1 cellular context compared by ENCODE assay signal in the genomic region with DNA sequence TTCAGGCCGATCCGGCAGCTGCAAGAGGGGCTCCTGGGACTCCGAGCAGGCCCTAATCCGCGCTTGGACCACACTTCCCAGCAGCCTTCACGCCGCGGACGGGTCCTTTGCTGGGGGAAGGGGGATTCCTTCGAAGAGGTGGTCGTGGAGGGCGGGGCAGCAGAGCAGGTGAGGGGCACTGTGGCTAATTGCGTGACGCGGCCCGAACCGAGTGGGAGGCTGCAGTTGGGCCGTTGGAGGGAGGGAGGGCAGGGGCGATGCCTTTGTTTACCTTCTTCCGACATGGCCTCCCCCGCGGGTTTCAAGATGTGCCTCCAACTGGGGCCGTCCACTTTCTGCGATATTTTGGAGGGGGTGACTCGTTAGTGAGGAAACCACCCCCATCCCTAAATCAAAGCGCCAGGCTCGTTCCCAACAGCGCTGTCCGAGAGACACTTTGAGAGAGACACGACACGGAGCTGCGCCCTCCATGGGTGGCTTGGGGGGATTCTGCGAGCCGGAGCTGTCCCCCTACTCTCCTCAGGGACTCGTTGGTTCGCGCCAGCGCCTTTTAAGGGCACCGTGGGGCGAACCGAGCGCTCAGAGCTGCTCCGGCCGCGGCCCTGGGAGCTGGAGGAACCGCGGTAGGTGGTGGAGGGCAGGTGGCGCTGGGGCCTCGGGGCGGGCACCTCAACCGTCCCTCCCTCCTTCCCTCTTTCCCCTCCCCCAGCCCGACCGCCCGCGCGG.
A peak's percentile ranks its signal among the peaks of the same experiment; 100 is the strongest.
TF ChIP-seq lines count a peak whose summit lies in the region.

A gene (plus strand): TSS at position 582 of the 726 bp plus-strand sequence. CDS start 3,070 bp downstream, outside the sequence.

TF ChIP-seq in HepG2, 621 proteins besides CTCF, POLR2A, EP300 and RAD21 (continued from another document and continues in another):
- TF ChIP-seq ZNF703 (CRISPR knock-in tag; IDR thresholded peaks at IDR 0.05; ENCODE audit: borderline replicate concordance) (no peak; the same call in 1 of the 2 replicates), SOX6 (IDR thresholded peaks at IDR 0.05) (no peak), SOX6 (CRISPR knock-in tag; IDR thresholded peaks at IDR 0.05) (peak; percentile 72), RXRA (CRISPR knock-in tag; IDR thresholded peaks at IDR 0.05) (peak; percentile 76), GABPA (IDR thresholded peaks at IDR 0.05; ENCODE audit: low read depth, low read length) (no peak), GABPA (CRISPR knock-in tag; IDR thresholded peaks at IDR 0.05; ENCODE audit: low read depth) (peak; percentile 54), KLF12 (CRISPR knock-in tag; IDR thresholded peaks at IDR 0.05; ENCODE audit: borderline replicate concordance) (peak; percentile 80; the same call in 1 of the 2 replicates), PAX8 (CRISPR knock-in tag; IDR thresholded peaks at IDR 0.05; ENCODE audit: borderline replicate concordance) (no peak), RFXAP (CRISPR knock-in tag; IDR thresholded peaks at IDR 0.05; ENCODE audit: borderline replicate concordance) (peak; percentile 77; the same call in 1 of the 2 replicates), ZNF619 (CRISPR knock-in tag; IDR thresholded peaks at IDR 0.05) (no peak), ZNF30 (CRISPR knock-in tag; IDR thresholded peaks at IDR 0.05) (no peak), TBL1XR1 (IDR thresholded peaks at IDR 0.05; ENCODE audit: borderline replicate concordance, low read length, partially characterized antibody) (peak; percentile 56), ZNF124 (CRISPR knock-in tag; IDR thresholded peaks at IDR 0.05) (peak; percentile 78; the same call in 1 of the 2 replicates), MTF1 (CRISPR knock-in tag; IDR thresholded peaks at IDR 0.05) (no peak), ZNF367 (CRISPR knock-in tag; IDR thresholded peaks at IDR 0.05; ENCODE audit: borderline replicate concordance) (peak; percentile 79; the same call in 1 of the 2 replicates), ATF7-NPFF (CRISPR knock-in tag; IDR thresholded peaks at IDR 0.05; ENCODE audit: low read depth) (peak; percentile 90), ZNF274 (CRISPR knock-in tag; IDR thresholded peaks at IDR 0.05) (no peak), REXO4 (CRISPR knock-in tag; IDR thresholded peaks at IDR 0.05; ENCODE audit: borderline replicate concordance) (no peak), CHCHD3 (CRISPR knock-in tag; IDR thresholded peaks at IDR 0.05) (no peak), DR1 (CRISPR knock-in tag; IDR thresholded peaks at IDR 0.05) (peak; percentile 95), ZNF589 (CRISPR knock-in tag; conservative IDR thresholded peaks at IDR 0.05) (peak; percentile 82; the same call in 1 of the 2 replicates), DNMT3B (CRISPR knock-in tag; conservative IDR thresholded peaks at IDR 0.05) (peak; percentile 93; the same call in 1 of the 2 replicates), SPEN (CRISPR knock-in tag; IDR thresholded peaks at IDR 0.05; ENCODE audit: low read depth) (peak; percentile 56; the same call in 1 of the 2 replicates), ZNF570 (CRISPR knock-in tag; IDR thresholded peaks at IDR 0.05; ENCODE audit: borderline replicate concordance) (no peak), SUZ12 (IDR thresholded peaks at IDR 0.05; ENCODE audit: low read depth, low read length) (peak; percentile 46), ZNF263 (CRISPR knock-in tag; IDR thresholded peaks at IDR 0.05) (0 out of 2 replicates have a peak, but pooled peaks have one; percentile 33), KDM2A (CRISPR knock-in tag; IDR thresholded peaks at IDR 0.05; ENCODE audit: borderline replicate concordance, low read depth) (peak; percentile 69; the same call in 1 of the 2 replicates), GATAD2A (CRISPR knock-in tag; IDR thresholded peaks at IDR 0.05) (no peak; the same call in 1 of the 2 replicates), JDP2 (CRISPR knock-in tag; IDR thresholded peaks at IDR 0.05; ENCODE audit: borderline replicate concordance) (no peak), ZNF383 (CRISPR knock-in tag; IDR thresholded peaks at IDR 0.05; ENCODE audit: borderline replicate concordance) (no peak), TCF7L2 (IDR thresholded peaks at IDR 0.05; ENCODE audit: low read depth, low read length) (no peak), PHB2 (IDR thresholded peaks at IDR 0.05; ENCODE audit: partially characterized antibody) (no peak), RCOR2 (CRISPR knock-in tag; IDR thresholded peaks at IDR 0.05) (no peak), GTF3A (CRISPR knock-in tag; conservative IDR thresholded peaks at IDR 0.05) (peak; percentile 60; the same call in 1 of the 2 replicates), TP53 (CRISPR knock-in tag; conservative IDR thresholded peaks at IDR 0.05) (no peak), ZKSCAN8 (CRISPR knock-in tag; IDR thresholded peaks at IDR 0.05; ENCODE audit: borderline replicate concordance) (no peak), FIP1L1 (IDR thresholded peaks at IDR 0.05; ENCODE audit: borderline replicate concordance, insufficient read depth, low read depth, low read length) (no peak)
- TF ChIP-seq, protein P1, sequence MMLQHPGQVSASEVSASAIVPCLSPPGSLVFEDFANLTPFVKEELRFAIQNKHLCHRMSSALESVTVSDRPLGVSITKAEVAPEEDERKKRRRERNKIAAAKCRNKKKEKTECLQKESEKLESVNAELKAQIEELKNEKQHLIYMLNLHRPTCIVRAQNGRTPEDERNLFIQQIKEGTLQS (CRISPR knock-in tag; IDR thresholded peaks at IDR 0.05) = peak; percentile 48; the same call in 1 of the 2 replicates
- TF ChIP-seq, protein P2, sequence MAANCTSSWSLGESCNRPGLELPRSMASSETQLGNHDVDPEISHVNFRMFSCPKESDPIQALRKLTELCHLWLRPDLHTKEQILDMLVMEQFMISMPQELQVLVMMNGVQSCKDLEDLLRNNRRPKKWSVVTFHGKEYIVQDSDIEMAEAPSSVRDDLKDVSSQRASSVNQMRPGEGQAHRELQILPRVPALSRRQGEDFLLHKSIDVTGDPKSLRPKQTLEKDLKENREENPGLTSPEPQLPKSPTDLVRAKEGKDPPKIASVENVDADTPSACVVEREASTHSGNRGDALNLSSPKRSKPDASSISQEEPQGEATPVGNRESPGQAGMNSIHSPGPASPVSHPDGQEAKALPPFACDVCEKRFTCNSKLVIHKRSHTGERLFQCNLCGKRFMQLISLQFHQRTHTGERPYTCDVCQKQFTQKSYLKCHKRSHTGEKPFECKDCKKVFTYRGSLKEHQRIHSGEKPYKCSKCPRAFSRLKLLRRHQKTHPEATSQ (CRISPR knock-in tag; IDR thresholded peaks at IDR 0.05; ENCODE audit: borderline replicate concordance) = peak; percentile 87
- TF ChIP-seq, protein P3, sequence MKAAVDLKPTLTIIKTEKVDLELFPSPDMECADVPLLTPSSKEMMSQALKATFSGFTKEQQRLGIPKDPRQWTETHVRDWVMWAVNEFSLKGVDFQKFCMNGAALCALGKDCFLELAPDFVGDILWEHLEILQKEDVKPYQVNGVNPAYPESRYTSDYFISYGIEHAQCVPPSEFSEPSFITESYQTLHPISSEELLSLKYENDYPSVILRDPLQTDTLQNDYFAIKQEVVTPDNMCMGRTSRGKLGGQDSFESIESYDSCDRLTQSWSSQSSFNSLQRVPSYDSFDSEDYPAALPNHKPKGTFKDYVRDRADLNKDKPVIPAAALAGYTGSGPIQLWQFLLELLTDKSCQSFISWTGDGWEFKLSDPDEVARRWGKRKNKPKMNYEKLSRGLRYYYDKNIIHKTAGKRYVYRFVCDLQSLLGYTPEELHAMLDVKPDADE (CRISPR knock-in tag; IDR thresholded peaks at IDR 0.05) = peak; percentile 94; the same call in 1 of the 2 replicates
- TF ChIP-seq, protein P4, sequence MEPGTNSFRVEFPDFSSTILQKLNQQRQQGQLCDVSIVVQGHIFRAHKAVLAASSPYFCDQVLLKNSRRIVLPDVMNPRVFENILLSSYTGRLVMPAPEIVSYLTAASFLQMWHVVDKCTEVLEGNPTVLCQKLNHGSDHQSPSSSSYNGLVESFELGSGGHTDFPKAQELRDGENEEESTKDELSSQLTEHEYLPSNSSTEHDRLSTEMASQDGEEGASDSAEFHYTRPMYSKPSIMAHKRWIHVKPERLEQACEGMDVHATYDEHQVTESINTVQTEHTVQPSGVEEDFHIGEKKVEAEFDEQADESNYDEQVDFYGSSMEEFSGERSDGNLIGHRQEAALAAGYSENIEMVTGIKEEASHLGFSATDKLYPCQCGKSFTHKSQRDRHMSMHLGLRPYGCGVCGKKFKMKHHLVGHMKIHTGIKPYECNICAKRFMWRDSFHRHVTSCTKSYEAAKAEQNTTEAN (CRISPR knock-in tag; conservative IDR thresholded peaks at IDR 0.05) = peak; percentile 79
- TF ChIP-seq, protein P5, sequence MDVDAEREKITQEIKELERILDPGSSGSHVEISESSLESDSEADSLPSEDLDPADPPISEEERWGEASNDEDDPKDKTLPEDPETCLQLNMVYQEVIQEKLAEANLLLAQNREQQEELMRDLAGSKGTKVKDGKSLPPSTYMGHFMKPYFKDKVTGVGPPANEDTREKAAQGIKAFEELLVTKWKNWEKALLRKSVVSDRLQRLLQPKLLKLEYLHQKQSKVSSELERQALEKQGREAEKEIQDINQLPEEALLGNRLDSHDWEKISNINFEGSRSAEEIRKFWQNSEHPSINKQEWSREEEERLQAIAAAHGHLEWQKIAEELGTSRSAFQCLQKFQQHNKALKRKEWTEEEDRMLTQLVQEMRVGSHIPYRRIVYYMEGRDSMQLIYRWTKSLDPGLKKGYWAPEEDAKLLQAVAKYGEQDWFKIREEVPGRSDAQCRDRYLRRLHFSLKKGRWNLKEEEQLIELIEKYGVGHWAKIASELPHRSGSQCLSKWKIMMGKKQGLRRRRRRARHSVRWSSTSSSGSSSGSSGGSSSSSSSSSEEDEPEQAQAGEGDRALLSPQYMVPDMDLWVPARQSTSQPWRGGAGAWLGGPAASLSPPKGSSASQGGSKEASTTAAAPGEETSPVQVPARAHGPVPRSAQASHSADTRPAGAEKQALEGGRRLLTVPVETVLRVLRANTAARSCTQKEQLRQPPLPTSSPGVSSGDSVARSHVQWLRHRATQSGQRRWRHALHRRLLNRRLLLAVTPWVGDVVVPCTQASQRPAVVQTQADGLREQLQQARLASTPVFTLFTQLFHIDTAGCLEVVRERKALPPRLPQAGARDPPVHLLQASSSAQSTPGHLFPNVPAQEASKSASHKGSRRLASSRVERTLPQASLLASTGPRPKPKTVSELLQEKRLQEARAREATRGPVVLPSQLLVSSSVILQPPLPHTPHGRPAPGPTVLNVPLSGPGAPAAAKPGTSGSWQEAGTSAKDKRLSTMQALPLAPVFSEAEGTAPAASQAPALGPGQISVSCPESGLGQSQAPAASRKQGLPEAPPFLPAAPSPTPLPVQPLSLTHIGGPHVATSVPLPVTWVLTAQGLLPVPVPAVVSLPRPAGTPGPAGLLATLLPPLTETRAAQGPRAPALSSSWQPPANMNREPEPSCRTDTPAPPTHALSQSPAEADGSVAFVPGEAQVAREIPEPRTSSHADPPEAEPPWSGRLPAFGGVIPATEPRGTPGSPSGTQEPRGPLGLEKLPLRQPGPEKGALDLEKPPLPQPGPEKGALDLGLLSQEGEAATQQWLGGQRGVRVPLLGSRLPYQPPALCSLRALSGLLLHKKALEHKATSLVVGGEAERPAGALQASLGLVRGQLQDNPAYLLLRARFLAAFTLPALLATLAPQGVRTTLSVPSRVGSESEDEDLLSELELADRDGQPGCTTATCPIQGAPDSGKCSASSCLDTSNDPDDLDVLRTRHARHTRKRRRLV (CRISPR knock-in tag; IDR thresholded peaks at IDR 0.05) = 0 out of 2 replicates have a peak, but pooled peaks have one; percentile 24
- TF ChIP-seq, protein P6, sequence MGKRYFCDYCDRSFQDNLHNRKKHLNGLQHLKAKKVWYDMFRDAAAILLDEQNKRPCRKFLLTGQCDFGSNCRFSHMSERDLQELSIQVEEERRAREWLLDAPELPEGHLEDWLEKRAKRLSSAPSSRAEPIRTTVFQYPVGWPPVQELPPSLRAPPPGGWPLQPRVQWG (CRISPR knock-in tag; IDR thresholded peaks at IDR 0.05; ENCODE audit: borderline replicate concordance, low read depth) = no peak
- TF ChIP-seq, protein P7, sequence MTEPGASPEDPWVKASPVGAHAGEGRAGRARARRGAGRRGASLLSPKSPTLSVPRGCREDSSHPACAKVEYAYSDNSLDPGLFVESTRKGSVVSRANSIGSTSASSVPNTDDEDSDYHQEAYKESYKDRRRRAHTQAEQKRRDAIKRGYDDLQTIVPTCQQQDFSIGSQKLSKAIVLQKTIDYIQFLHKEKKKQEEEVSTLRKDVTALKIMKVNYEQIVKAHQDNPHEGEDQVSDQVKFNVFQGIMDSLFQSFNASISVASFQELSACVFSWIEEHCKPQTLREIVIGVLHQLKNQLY (CRISPR knock-in tag; IDR thresholded peaks at IDR 0.05) = no peak
- TF ChIP-seq, protein P8, sequence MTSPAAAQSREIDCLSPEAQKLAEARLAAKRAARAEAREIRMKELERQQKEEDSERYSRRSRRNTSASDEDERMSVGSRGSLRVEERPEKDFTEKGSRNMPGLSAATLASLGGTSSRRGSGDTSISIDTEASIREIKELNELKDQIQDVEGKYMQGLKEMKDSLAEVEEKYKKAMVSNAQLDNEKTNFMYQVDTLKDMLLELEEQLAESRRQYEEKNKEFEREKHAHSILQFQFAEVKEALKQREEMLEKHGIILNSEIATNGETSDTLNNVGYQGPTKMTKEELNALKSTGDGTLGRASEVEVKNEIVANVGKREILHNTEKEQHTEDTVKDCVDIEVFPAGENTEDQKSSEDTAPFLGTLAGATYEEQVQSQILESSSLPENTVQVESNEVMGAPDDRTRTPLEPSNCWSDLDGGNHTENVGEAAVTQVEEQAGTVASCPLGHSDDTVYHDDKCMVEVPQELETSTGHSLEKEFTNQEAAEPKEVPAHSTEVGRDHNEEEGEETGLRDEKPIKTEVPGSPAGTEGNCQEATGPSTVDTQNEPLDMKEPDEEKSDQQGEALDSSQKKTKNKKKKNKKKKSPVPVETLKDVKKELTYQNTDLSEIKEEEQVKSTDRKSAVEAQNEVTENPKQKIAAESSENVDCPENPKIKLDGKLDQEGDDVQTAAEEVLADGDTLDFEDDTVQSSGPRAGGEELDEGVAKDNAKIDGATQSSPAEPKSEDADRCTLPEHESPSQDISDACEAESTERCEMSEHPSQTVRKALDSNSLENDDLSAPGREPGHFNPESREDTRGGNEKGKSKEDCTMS (CRISPR knock-in tag; conservative IDR thresholded peaks at IDR 0.05) = no peak
- TF ChIP-seq, protein P9, sequence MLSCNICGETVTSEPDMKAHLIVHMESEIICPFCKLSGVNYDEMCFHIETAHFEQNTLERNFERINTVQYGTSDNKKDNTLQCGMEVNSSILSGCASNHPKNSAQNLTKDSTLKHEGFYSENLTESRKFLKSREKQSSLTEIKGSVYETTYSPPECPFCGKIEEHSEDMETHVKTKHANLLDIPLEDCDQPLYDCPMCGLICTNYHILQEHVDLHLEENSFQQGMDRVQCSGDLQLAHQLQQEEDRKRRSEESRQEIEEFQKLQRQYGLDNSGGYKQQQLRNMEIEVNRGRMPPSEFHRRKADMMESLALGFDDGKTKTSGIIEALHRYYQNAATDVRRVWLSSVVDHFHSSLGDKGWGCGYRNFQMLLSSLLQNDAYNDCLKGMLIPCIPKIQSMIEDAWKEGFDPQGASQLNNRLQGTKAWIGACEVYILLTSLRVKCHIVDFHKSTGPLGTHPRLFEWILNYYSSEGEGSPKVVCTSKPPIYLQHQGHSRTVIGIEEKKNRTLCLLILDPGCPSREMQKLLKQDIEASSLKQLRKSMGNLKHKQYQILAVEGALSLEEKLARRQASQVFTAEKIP (CRISPR knock-in tag; IDR thresholded peaks at IDR 0.05; ENCODE audit: borderline replicate concordance) = no peak
